Comparison of ENCODE assay signal across 9 cellular contexts in genomic region chr16:14364386-14365199, GRCh38.
DNase-seq lines count a peak whose midpoint lies in the region; ATAC-seq and TF ChIP-seq lines count a peak whose summit lies in the region.
"Had no signal": no experiment of that assay in that cellular context is flagged by ENCODE, and none has a peak within 500 bp of the region (broad histone marks: within the 10 kb centered on the region; RNA-seq: fewer than 3 reads in every experiment).

No MANE protein-coding gene starts in this region.

- TF ChIP-seq CTCF in RWPE2 (IDR thresholded peaks at IDR 0.05; ENCODE audit: poor library complexity, severe bottlenecking), result peak; percentile 7

- H3K27ac Mint-ChIP-seq in activated naive CD4-positive, alpha-beta T cell treated with anti-CD3 and anti-CD28 coated beads, Interleukin-2, amount 50 U/mL, for 72 hours, result no peak overlapping the region

- no peaks in the 10 kb centered on the region for H3K36me3 Mint-ChIP-seq in activated naive CD4-positive, alpha-beta T cell treated with anti-CD3 and anti-CD28 coated beads, Interleukin-2, amount 50 U/mL, for 72 hours

- H3K27ac ChIP-seq in RWPE2 (ENCODE audit: poor library complexity, severe bottlenecking) (peak overlapping the region; percentile 75), skeletal muscle tissue (ENCODE audit: low read depth, low read length) (peak overlapping the region; percentile 32)
- H3K27ac ChIP-seq: coronary artery, vagina had no signal

- DNase-seq in H4 (ENCODE audit: low spot score) (peak; percentile 72), RWPE2 (ENCODE audit: low spot score) (peak; percentile 87), iPS-NIHi7 (ENCODE audit: extremely low spot score) (peak; percentile 51)
- no peak for DNase-seq in activated naive CD4-positive, alpha-beta T cell treated with anti-CD3 and anti-CD28 coated beads, Interleukin-2, amount 50 U/mL, for 72 hours (ENCODE audit: low spot score in 2 of 2)

- no peaks in the 10 kb centered on the region for H3K9me3 Mint-ChIP-seq in activated naive CD4-positive, alpha-beta T cell treated with anti-CD3 and anti-CD28 coated beads, Interleukin-2, amount 50 U/mL, for 72 hours

- no peak overlapping the region for H3K9ac ChIP-seq in skeletal muscle tissue (ENCODE audit: low read depth in 1 of 3, low read length in 3 of 3)

- H3K9me3 ChIP-seq in RWPE2 (ENCODE audit: severe bottlenecking) (no peaks in the 10 kb centered on the region), skeletal muscle tissue (ENCODE audit: control insufficient read depth in 3 of 3, low read length in 3 of 3) (no peaks in the 10 kb centered on the region)
- H3K9me3 ChIP-seq: vagina had no signal

- H3K4me1 ChIP-seq in RWPE2 (ENCODE audit: insufficient read depth, poor library complexity, severe bottlenecking) (peaks cover 23% of the 10 kb centered on the region), skeletal muscle tissue (ENCODE audit: control insufficient read depth in 3 of 3, insufficient read depth in 3 of 3, low read length in 3 of 3) (peaks cover 0 to 15% (median 12%) of the 10 kb centered on the region in 3 donors)

- H3K4me3 ChIP-seq in RWPE2 (ENCODE audit: severe bottlenecking) (no peak overlapping the region), skeletal muscle tissue (ENCODE audit: low read length in 3 of 3) (no peak overlapping the region)
- H3K4me3 ChIP-seq: coronary artery, vagina had no signal

- no peaks in the 10 kb centered on the region for H3K27me3 ChIP-seq in RWPE2 (ENCODE audit: insufficient read depth, poor library complexity, severe bottlenecking)
- no peaks in the 10 kb centered on the region for H3K27me3 ChIP-seq in skeletal muscle tissue (ENCODE audit: control insufficient read depth in 3 of 3, insufficient read depth in 3 of 3, low read length in 3 of 3)
- H3K27me3 ChIP-seq: vagina had no signal

- no peaks in the 10 kb centered on the region for H3K36me3 ChIP-seq in RWPE2 (ENCODE audit: low read depth)
- H3K36me3 ChIP-seq in skeletal muscle tissue (ENCODE audit: control insufficient read depth in 3 of 3, insufficient read depth in 3 of 3, low read length in 3 of 3), result no peaks in the 10 kb centered on the region
- H3K36me3 ChIP-seq: vagina had no signal

- ATAC-seq in RWPE2 (ENCODE audit: low read depth) (peak; percentile 89), GM21423 (IDR thresholded peaks at IDR 0.05; ENCODE audit: unreplicated experiment) (no peak), HG02840 (IDR thresholded peaks at IDR 0.05; ENCODE audit: low FRiP score, unreplicated experiment) (no peak)
- ATAC-seq in activated naive CD4-positive, alpha-beta T cell treated with anti-CD3 and anti-CD28 coated beads, Interleukin-2, amount 50 U/mL, for 72 hours, result no peak

Comparison
In these comparisons a context has a peak if more than half of its experiments do, and no peak if none do; other contexts are left out.
1. DNase-seq: peak in H4 (single experiment), RWPE2 (single experiment) and iPS-NIHi7 (single experiment); none in activated naive CD4-positive, alpha-beta T cell treated with anti-CD3 and anti-CD28 coated beads, Interleukin-2, amount 50 U/mL, for 72 hours (0 of 2).